Comparison of ENCODE assay signal across 15 cellular contexts in genomic region chr5:107359916-107360234, GRCh38.
A peak's percentile ranks its signal among the peaks of the same experiment; 100 is the strongest.
DNase-seq lines count a peak whose midpoint lies in the region; ATAC-seq and TF ChIP-seq lines count a peak whose summit lies in the region.
"Had no signal": no experiment of that assay in that cellular context is flagged by ENCODE, and none has a peak within 500 bp of the region (broad histone marks: within the 10 kb centered on the region; RNA-seq: fewer than 3 reads in every experiment).

No MANE protein-coding gene starts in this region.

- no peak overlapping the region for H4K91ac ChIP-seq in IMR-90 (ENCODE audit: insufficient read depth, low read depth, low read length)

- H3K36me3 ChIP-seq in IMR-90 (ENCODE audit: control insufficient read depth, insufficient read depth, low read length), result no peaks in the 10 kb centered on the region
- H3K36me3 ChIP-seq: BE2C had no signal

- H2BK120ac ChIP-seq in IMR-90 (ENCODE audit: low read depth, low read length), result no peak overlapping the region

- H3K4me1 ChIP-seq in IMR-90 (ENCODE audit: control insufficient read depth, insufficient read depth, low read length) (peaks cover 8% of the 10 kb centered on the region; the same call in 1 of the 2 replicates), right cardiac atrium (ENCODE audit: control insufficient read depth, insufficient read depth, low read length) (peaks cover 1% of the 10 kb centered on the region)

- dilution Hi-C loops in IMR-90 (cut with HindIII; ENCODE audit: low sequenced_read_pairs, unreplicated experiment), result no loop called here

- TF ChIP-seq CTCF in Calu3 (IDR thresholded peaks at IDR 0.05; ENCODE audit: unreplicated experiment) (no peak), IMR-90 (conservative IDR thresholded peaks at IDR 0.05; ENCODE audit: low read depth, low read length) (no peak), mesothelial cell of epicardium (IDR thresholded peaks at IDR 0.05; ENCODE audit: unreplicated experiment) (no peak)

- ATAC-seq in IMR-90 (ENCODE audit: low read depth) (no peak; the same call in 1 of the 2 replicates), SK-N-SH treated with all-trans-retinoic acid at 6 μM for 48 hours (peak; percentile 40; the same call in 2 of the 3 replicates), right cardiac atrium (no peak)

- H3K18ac ChIP-seq in IMR-90 (ENCODE audit: low read depth, low read length), result peak overlapping the region; percentile 90

- no peaks in the 10 kb centered on the region for H3K9me3 ChIP-seq in IMR-90 (ENCODE audit: control insufficient read depth, insufficient read depth, low read length)
- no peaks in the 10 kb centered on the region for H3K9me3 ChIP-seq in right cardiac atrium (ENCODE audit: control insufficient read depth, low read length)

- no peaks in the 10 kb centered on the region for H3K9me3 Mint-ChIP-seq in Calu3 (ENCODE audit: low read depth, unreplicated experiment)
- peaks cover 4% of the 10 kb centered on the region for H3K9me3 Mint-ChIP-seq in mesothelial cell of epicardium
- H3K9me3 Mint-ChIP-seq: activated CD4-positive, alpha-beta T cell treated with anti-CD3 and anti-CD28 coated beads, Interleukin-2, amount 10 ng/mL, durations not matched to agents 24 days and 14 days; IgD-negative memory B cell; nephron progenitor cell had no signal

- peak overlapping the region; percentile 55 for H3K27ac Mint-ChIP-seq in Calu3 (ENCODE audit: unreplicated experiment)
- H3K27ac Mint-ChIP-seq in mesothelial cell of epicardium, result peak overlapping the region; percentile 51
- H3K27ac Mint-ChIP-seq: activated CD4-positive, alpha-beta T cell treated with anti-CD3 and anti-CD28 coated beads, Interleukin-2, amount 10 ng/mL, durations not matched to agents 24 days and 14 days; activated naive CD8-positive, alpha-beta T cell treated with anti-CD3 and anti-CD28 coated beads for 36 hours; IgD-negative memory B cell had no signal

- BruUV-seq in Calu3 (replicated peaks; lab: Mats Ljungman, UMichigan), result no TSS peak
- BruUV-seq in IMR-90 (replicated peaks; lab: Mats Ljungman, UMichigan), result no TSS peak

- H3K4me2 ChIP-seq in IMR-90 (ENCODE audit: low read depth, low read length), result no peak overlapping the region

- 0% methylated on average over 1 of the region's 2 CpGs; no CpG with 5 or more reads in 1 of the 2 experiments for WGBS in IMR-90 (ENCODE audit: extremely low coverage in 2 of 2, insufficient read length in 1 of 2), 2 experiments
- 55% methylated on average over 2 of the region's 2 CpGs for WGBS in right cardiac atrium

- H3K9me1 ChIP-seq in IMR-90 (ENCODE audit: insufficient read depth, low read length), result no peaks in the 10 kb centered on the region

- no peak for TF ChIP-seq RAD21 in IMR-90 (IDR thresholded peaks at IDR 0.05; ENCODE audit: low read length)

- no peak overlapping the region for H3K23ac ChIP-seq in IMR-90 (ENCODE audit: low read depth, low read length)

- no peak overlapping the region for H3K56ac ChIP-seq in IMR-90 (ENCODE audit: extremely low read depth, insufficient read depth, low read length)

- DNase-seq in Calu3 (peak; percentile 25), IMR-90 (no peak), mesothelial cell of epicardium (ENCODE audit: low spot score in 2 of 2, unreplicated experiment in 2 of 2) (no peak), caudate nucleus (lab: John Stamatoyannopoulos, UW) (no peak), right cardiac atrium (no peak)
- DNase-seq in stimulated activated naive CD4-positive, alpha-beta T cell treated with Interleukin-2 at 50 U/mL for 16 hours (lab: John Stamatoyannopoulos, UW), result no peak
- DNase-seq: activated CD4-positive, alpha-beta T cell treated with anti-CD3 and anti-CD28 coated beads, Interleukin-2, amount 10 ng/mL, durations not matched to agents 24 days and 14 days; activated naive CD8-positive, alpha-beta T cell treated with anti-CD3 and anti-CD28 coated beads for 36 hours; BE2C; islet precursor cell; NCI-H1436; nephron progenitor cell; substantia nigra had no signal

- no peaks in the 10 kb centered on the region for H4K20me1 ChIP-seq in IMR-90 (ENCODE audit: insufficient read depth, low read length)

- CTCF ChIA-PET in Calu3 (lab: Charles Lee), result interaction anchor here (0.6 to 1.8 kb wide), 3 partner anchors 73 to 905 kb away, joined by 3 to 8 read pairs (median 4); no protein-coding TSS in a partner anchor
- CTCF ChIA-PET in IMR-90 (lab: Yijun Ruan, JAX), result interaction anchor here (1.1 to 1.6 kb wide), 3 partner anchors 18 to 112 kb away, joined by 3 to 5 read pairs (median 3); no protein-coding TSS in a partner anchor

- no peak overlapping the region for H2AK5ac ChIP-seq in IMR-90 (ENCODE audit: low read depth, low read length)

- intact Hi-C loops in Calu3 (cut with micrococcal nuclease; ENCODE audit: unreplicated experiment), result loop anchor here (10.0 kb wide), 1 partner anchor 415 kb away; no protein-coding TSS in a partner anchor
- intact Hi-C loops in IMR-90 (cut with micrococcal nuclease), result no loop called here
- intact Hi-C loops in right cardiac atrium (cut with DNase I), result no loop called here

- H3K27me3 ChIP-seq in IMR-90 (ENCODE audit: control insufficient read depth, insufficient read depth, low read length) (no peaks in the 10 kb centered on the region), right cardiac atrium (ENCODE audit: control insufficient read depth, insufficient read depth) (no peaks in the 10 kb centered on the region)
- H3K27me3 ChIP-seq: BE2C had no signal

- H2BK5ac ChIP-seq in IMR-90 (ENCODE audit: low read depth, low read length, poor library complexity, severe bottlenecking), result no peak overlapping the region

- in situ Hi-C loops in IMR-90 (cut with MboI; ENCODE audit: low sequenced_read_pairs), result no loop called here

- H2BK15ac ChIP-seq in IMR-90 (ENCODE audit: low read depth, low read length), result no peak overlapping the region

- no peak for TF ChIP-seq POLR2A in IMR-90 (IDR thresholded peaks at IDR 0.05; ENCODE audit: low read depth, low read length)

- H2AFZ ChIP-seq in IMR-90 (replicated peaks; ENCODE audit: low read length, poor library complexity), result no peak overlapping the region

- H3K4me1 Mint-ChIP-seq in Calu3 (ENCODE audit: low read depth, unreplicated experiment) (peaks cover 37% of the 10 kb centered on the region), mesothelial cell of epicardium (peaks cover 17% of the 10 kb centered on the region)
- H3K4me1 Mint-ChIP-seq: activated CD4-positive, alpha-beta T cell treated with anti-CD3 and anti-CD28 coated beads, Interleukin-2, amount 10 ng/mL, durations not matched to agents 24 days and 14 days; activated naive CD8-positive, alpha-beta T cell treated with anti-CD3 and anti-CD28 coated beads for 36 hours had no signal

- 0 out of 2 replicates have a peak overlapping the region, but pooled peaks have one; percentile 27 for H2BK20ac ChIP-seq in IMR-90 (ENCODE audit: low read depth, low read length)

- H2AK9ac ChIP-seq in IMR-90 (replicated peaks; ENCODE audit: low read depth, low read length, poor library complexity), result no peak overlapping the region

- no peak overlapping the region for H3K9ac ChIP-seq in IMR-90 (ENCODE audit: low read depth, low read length)

- no peaks in the 10 kb centered on the region for H3K79me1 ChIP-seq in IMR-90 (ENCODE audit: low read depth in 1 of 2, low read length in 2 of 2)

- no peak overlapping the region for H3K14ac ChIP-seq in IMR-90 (replicated peaks; ENCODE audit: low read depth, low read length)

- no peaks in the 10 kb centered on the region for H3K27me3 Mint-ChIP-seq in Calu3 (ENCODE audit: unreplicated experiment)
- no peaks in the 10 kb centered on the region for H3K27me3 Mint-ChIP-seq in mesothelial cell of epicardium (ENCODE audit: low read depth)
- H3K27me3 Mint-ChIP-seq: activated naive CD8-positive, alpha-beta T cell treated with anti-CD3 and anti-CD28 coated beads for 36 hours; IgD-negative memory B cell had no signal

- POLR2A ChIA-PET in IMR-90 (lab: Charles Lee; ENCODE audit: unreplicated experiment), result no interaction called here

- H3K36me3 Mint-ChIP-seq in Calu3 (ENCODE audit: insufficient read depth, unreplicated experiment), result peaks cover 3% of the 10 kb centered on the region
- H3K36me3 Mint-ChIP-seq in mesothelial cell of epicardium, result no peaks in the 10 kb centered on the region
- H3K36me3 Mint-ChIP-seq: activated naive CD8-positive, alpha-beta T cell treated with anti-CD3 and anti-CD28 coated beads for 36 hours; IgD-negative memory B cell had no signal

- 0 out of 2 replicates have a peak overlapping the region, but pooled peaks have one; percentile 3 for H3K4ac ChIP-seq in IMR-90 (ENCODE audit: low read depth, low read length)

- H3K27ac ChIP-seq in IMR-90 (ENCODE audit: insufficient read depth, low read length), result no peak overlapping the region; the same call in 1 of the 2 replicates
- no peak overlapping the region for H3K27ac ChIP-seq in caudate nucleus (ENCODE audit: low read depth, low read length)
- H3K27ac ChIP-seq in right cardiac atrium (ENCODE audit: low read length), result no peak overlapping the region

- no peak overlapping the region for H3K4me3 Mint-ChIP-seq in Calu3 (ENCODE audit: low read depth, unreplicated experiment)
- no peak overlapping the region for H3K4me3 Mint-ChIP-seq in mesothelial cell of epicardium
- H3K4me3 Mint-ChIP-seq: activated CD4-positive, alpha-beta T cell treated with anti-CD3 and anti-CD28 coated beads, Interleukin-2, amount 10 ng/mL, durations not matched to agents 24 days and 14 days; activated naive CD8-positive, alpha-beta T cell treated with anti-CD3 and anti-CD28 coated beads for 36 hours; IgD-negative memory B cell; nephron progenitor cell had no signal

- peak overlapping the region in 1 of 2 experiments; percentile 40; a peak in 1 of 4 replicates for H4K8ac ChIP-seq in IMR-90 (ENCODE audit: low read depth in 2 of 2, low read length in 2 of 2)

- peak overlapping the region; percentile 90 for H4K5ac ChIP-seq in IMR-90 (ENCODE audit: low read depth, low read length)

- H3K4me3 ChIP-seq in IMR-90 (ENCODE audit: insufficient read depth, low read depth, low read length), result no peak overlapping the region
- H3K4me3 ChIP-seq in right cardiac atrium (ENCODE audit: low read length), result no peak overlapping the region

TF ChIP-seq in IMR-90, 13 proteins besides CTCF, POLR2A, EP300 and RAD21 (continues in another document):
- no peak for TF ChIP-seq MAFK (IDR thresholded peaks at IDR 0.05; ENCODE audit: low read depth, low read length)

TF ChIP-seq in SK-N-SH treated with all-trans-retinoic acid at 6 μM for 48 hours, 23 proteins besides CTCF, POLR2A, EP300 and RAD21 (continues in another document):
- TF ChIP-seq ARNTL (CRISPR knock-in tag; IDR thresholded peaks at IDR 0.05; ENCODE audit: borderline replicate concordance, low read depth), result no peak
- no peak for TF ChIP-seq GLIS3 (CRISPR knock-in tag; IDR thresholded peaks at IDR 0.05)
- no peak for TF ChIP-seq TCF4 (CRISPR knock-in tag; IDR thresholded peaks at IDR 0.05; ENCODE audit: borderline replicate concordance)
- no peak for TF ChIP-seq RARB (CRISPR knock-in tag; IDR thresholded peaks at IDR 0.05)
- TF ChIP-seq OSR1 (CRISPR knock-in tag; IDR thresholded peaks at IDR 0.05), result no peak
